ENCODE assay signal across 22 cellular contexts in the genomic region with DNA sequence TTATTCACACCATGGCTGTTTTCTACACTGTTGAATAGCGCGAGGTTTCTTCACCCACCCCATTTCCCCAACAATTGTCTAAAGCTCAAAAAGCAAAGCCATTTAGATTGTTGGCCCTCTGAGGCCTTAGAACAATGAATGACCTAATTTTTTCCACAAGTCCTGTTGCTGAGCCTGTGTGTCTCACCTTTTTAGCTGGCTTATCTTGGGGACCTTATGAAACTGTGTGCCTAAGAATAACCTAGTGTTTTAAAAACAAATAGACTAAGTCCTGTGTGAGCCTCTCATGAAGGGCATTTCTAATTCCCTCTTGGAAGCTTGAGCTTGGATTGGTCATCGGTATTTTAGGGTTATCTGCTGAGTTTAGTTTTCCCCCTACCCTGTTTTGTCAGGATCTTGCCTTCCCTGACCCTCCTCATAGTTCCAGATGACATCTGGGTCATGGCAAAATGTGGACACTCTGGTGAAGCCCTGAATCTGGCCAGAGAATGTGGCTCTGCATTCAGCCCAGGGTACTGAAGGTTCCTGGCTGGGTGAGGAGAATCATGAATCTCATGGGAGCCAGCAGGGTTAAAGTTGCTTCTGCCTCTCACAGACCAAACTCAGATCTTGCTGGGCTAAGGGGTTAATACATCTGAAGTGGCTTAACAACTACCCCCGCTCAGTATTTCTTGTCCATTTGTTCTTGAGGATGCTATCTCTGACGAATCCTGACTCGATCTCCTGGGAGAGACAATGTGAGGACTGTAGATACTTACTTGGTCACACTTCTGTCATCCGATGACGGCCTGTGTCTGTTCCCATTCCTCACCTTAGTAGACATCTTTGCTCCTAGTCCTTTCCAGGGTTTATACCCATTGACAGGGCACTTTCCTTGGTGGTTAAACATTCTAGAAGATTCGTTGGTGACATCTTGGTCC.
DNase-seq lines count a peak whose midpoint lies in the region; ATAC-seq and TF ChIP-seq lines count a peak whose summit lies in the region.
"Had no signal": no experiment of that assay in that cellular context is flagged by ENCODE, and none has a peak within 500 bp of the region (broad histone marks: within the 10 kb centered on the region; RNA-seq: fewer than 3 reads in every experiment).

No MANE protein-coding gene starts in this region.

- H3K4me1 ChIP-seq in right atrium auricular region = peaks cover 0 to 18% of the 10 kb centered on the region in 2 donors
- peaks cover 9 to 29% of the 10 kb centered on the region in 2 donors for H3K4me1 ChIP-seq in gastrocnemius medialis
- H3K4me1 ChIP-seq: BLaER1, parathyroid adenoma had no signal

- ATAC-seq in GM19351 (IDR thresholded peaks at IDR 0.05; ENCODE audit: unreplicated experiment) = peak; percentile 65
- peak; percentile 84 to 87 for ATAC-seq in gastrocnemius medialis
- ATAC-seq in activated naive CD4-positive, alpha-beta T cell treated with anti-CD3 and anti-CD28 coated beads, Interleukin-2, amount 50 U/mL, for 72 hours = no peak
- no peak for ATAC-seq in GM21529 (IDR thresholded peaks at IDR 0.05; ENCODE audit: unreplicated experiment)
- ATAC-seq: mucosa of descending colon had no signal

- TF ChIP-seq POLR2A in gastrocnemius medialis (IDR thresholded peaks at IDR 0.05) = no peak

- peaks cover 0 to 14% of the 10 kb centered on the region in 2 donors for H3K36me3 Mint-ChIP-seq in activated naive CD4-positive, alpha-beta T cell treated with anti-CD3 and anti-CD28 coated beads, Interleukin-2, amount 50 U/mL, for 72 hours

- H3K27ac ChIP-seq in right atrium auricular region (peak overlapping the region; percentile 62 to 70), gastrocnemius medialis (peak overlapping the region; percentile 67 to 86 (median 80)), dorsolateral prefrontal cortex (no peak overlapping the region)
- H3K27ac ChIP-seq: BLaER1, HL-60, parathyroid adenoma, SK-N-MC had no signal

- no peak for TF ChIP-seq CTCF in right atrium auricular region (IDR thresholded peaks at IDR 0.05)
- TF ChIP-seq CTCF in gastrocnemius medialis (IDR thresholded peaks at IDR 0.05 in 4 of 5, conservative IDR thresholded peaks at IDR 0.05 in 1 of 5) = no peak
- TF ChIP-seq CTCF in dorsolateral prefrontal cortex (IDR thresholded peaks at IDR 0.05 in 54 of 56, conservative IDR thresholded peaks at IDR 0.05 in 2 of 56; ENCODE audit: low read depth in 1 of 56, partially characterized antibody in 56 of 56) = no peak

- no peaks in the 10 kb centered on the region for H3K9me3 Mint-ChIP-seq in activated naive CD4-positive, alpha-beta T cell treated with anti-CD3 and anti-CD28 coated beads, Interleukin-2, amount 50 U/mL, for 72 hours
- H3K9me3 Mint-ChIP-seq: nephron progenitor cell had no signal

- peak; percentile 76 for DNase-seq in dermis blood vessel endothelial cell
- DNase-seq in right atrium auricular region (ENCODE audit: low spot score) = no peak
- DNase-seq in gastrocnemius medialis = no peak
- DNase-seq in dorsolateral prefrontal cortex = no peak
- no peak for DNase-seq in activated naive CD4-positive, alpha-beta T cell treated with anti-CD3 and anti-CD28 coated beads, Interleukin-2, amount 50 U/mL, for 72 hours (ENCODE audit: low spot score in 2 of 2)
- DNase-seq: activated gamma-delta T cell treated with Interleukin-2 at 50 U/mL for 16 hours; activated T-cell treated with anti-CD3 and anti-CD28 coated beads, Interleukin-2, amount 50 U/mL, for 24 hours; GF-D8; H9; IMR-90; mucosa of descending colon; NCI-H1092; NCI-H187 treated with DMSO at 0.1 percent for 48 hours; NCI-H526 treated with DMSO at 0.1 percent for 48 hours; nephron progenitor cell had no signal

- H3K9me3 ChIP-seq in right atrium auricular region (no peaks in the 10 kb centered on the region), gastrocnemius medialis (no peaks in the 10 kb centered on the region)
- H3K9me3 ChIP-seq: mucosa of descending colon had no signal

- no peaks in the 10 kb centered on the region for H3K36me3 ChIP-seq in right atrium auricular region
- H3K36me3 ChIP-seq in gastrocnemius medialis = no peaks in the 10 kb centered on the region
- H3K36me3 ChIP-seq: BLaER1 had no signal

- in situ Hi-C loops in gastrocnemius medialis (cut with MboI; ENCODE audit: low sequenced_read_pairs in 4 of 4) = no loop called here

- H3K27me3 ChIP-seq in right atrium auricular region (no peaks in the 10 kb centered on the region), gastrocnemius medialis (no peaks in the 10 kb centered on the region), dorsolateral prefrontal cortex (no peaks in the 10 kb centered on the region)
- H3K27me3 ChIP-seq: BLaER1 had no signal

- H3K4me3 ChIP-seq in right atrium auricular region (no peak overlapping the region), gastrocnemius medialis (no peak overlapping the region), dorsolateral prefrontal cortex (no peak overlapping the region)
- H3K4me3 ChIP-seq: BLaER1, mucosa of descending colon, SK-N-MC had no signal

- intact Hi-C loops in gastrocnemius medialis (cut with DNase I; ENCODE audit: low total_unique reads) = no loop called here
- intact Hi-C loops in dorsolateral prefrontal cortex (cut with DNase I) = no loop called here

- no peak overlapping the region for H3K27ac Mint-ChIP-seq in activated naive CD4-positive, alpha-beta T cell treated with anti-CD3 and anti-CD28 coated beads, Interleukin-2, amount 50 U/mL, for 72 hours
- H3K27ac Mint-ChIP-seq: activated T-cell treated with anti-CD3 and anti-CD28 coated beads, Interleukin-2, amount 50 U/mL, for 24 hours; H9; nephron progenitor cell; T-helper 1 cell treated with Interleukin-12 subunit alpha and Interleukin-12 subunit beta and Interleukin-4 antibody, amounts not matched to agents 30 μg/mL and 1 μg/mL, for 36 hours had no signal

Comparison
In these comparisons a context has a peak if more than half of its experiments do, and no peak if none do; other contexts are left out.
1. ATAC-seq: peak in GM19351 (single experiment) and gastrocnemius medialis (2 of 2); none in activated naive CD4-positive, alpha-beta T cell treated with anti-CD3 and anti-CD28 coated beads, Interleukin-2, amount 50 U/mL, for 72 hours (0 of 2) and GM21529 (single experiment).
2. H3K27ac ChIP-seq: peak in right atrium auricular region (2 of 2) and gastrocnemius medialis (4 of 4); none in dorsolateral prefrontal cortex (0 of 59).